ENCODE assay signal across 8 cellular contexts in genomic region chr12:110403975-110404675, GRCh38. TPM values are rescaled to one million over a fixed set of nuclear protein-coding genes. Genes with fewer than 3 reads are reported as not detected.
DNase-seq lines count a peak whose midpoint lies in the region; ATAC-seq lines count a peak whose summit lies in the region.

No MANE protein-coding gene starts in this region.

- H3K9ac ChIP-seq in endocrine pancreas (ENCODE audit: control insufficient read depth, insufficient read depth, low read length) (peak overlapping the region; percentile 96), mesendoderm (ENCODE audit: low read length) (peak overlapping the region; percentile 85)

- H4K8ac ChIP-seq in mesendoderm (ENCODE audit: low read depth, low read length): peak overlapping the region; percentile 91

- peak; percentile 58 for DNase-seq in HT1080 (ENCODE audit: low read depth)
- peak; percentile 56 for DNase-seq in NK-92 treated with Interleukin-12 subunit alpha and Interleukin-12 subunit beta, amount 100 ng/mL, for 24 hours (lab: John Stamatoyannopoulos, UW)
- peak; percentile 39 for DNase-seq in activated CD8-positive, alpha-beta memory T cell treated with anti-CD3 and anti-CD28 coated beads, Interleukin-2, amount 50 U/mL, for 24 hours (ENCODE audit: extremely low read depth)
- peak; percentile 84 for DNase-seq in mesendoderm
- DNase-seq in stimulated activated CD8-positive, alpha-beta memory T cell treated with anti-CD3 and anti-CD28 coated beads, Interleukin-12 subunit alpha, Interleukin-12 subunit beta, amount 100 ng/mL, for 24 hours (ENCODE audit: extremely low read depth): peak; percentile 43

- H3K4me3 ChIP-seq in GM08714 (ENCODE audit: low read length): peak overlapping the region; percentile 76
- peak overlapping the region; percentile 74 for H3K4me3 ChIP-seq in endocrine pancreas (ENCODE audit: control insufficient read depth, insufficient read depth, low read length)
- no peak overlapping the region for H3K4me3 ChIP-seq in mesendoderm (ENCODE audit: low read length)

- H3K18ac ChIP-seq in mesendoderm (ENCODE audit: low read length): no peak overlapping the region

- peaks cover 6% of the 10 kb centered on the region for H3K79me1 ChIP-seq in mesendoderm (ENCODE audit: low read length)

- H2BK5ac ChIP-seq in mesendoderm (ENCODE audit: low read length): no peak overlapping the region

- H3K9me3 ChIP-seq in endocrine pancreas (ENCODE audit: control insufficient read depth, low read length): no peaks in the 10 kb centered on the region

- H2BK120ac ChIP-seq in mesendoderm (ENCODE audit: low read depth, low read length): no peak overlapping the region

- ATAC-seq in HG03025 (IDR thresholded peaks at IDR 0.05; ENCODE audit: low FRiP score, unreplicated experiment): no peak

- H3K4me2 ChIP-seq in mesendoderm (ENCODE audit: low read length): peak overlapping the region; percentile 19

- H3K4ac ChIP-seq in mesendoderm (ENCODE audit: low read depth, low read length): peak overlapping the region; percentile 6

- H3K36me3 ChIP-seq in endocrine pancreas (ENCODE audit: control insufficient read depth, insufficient read depth, low read length): no peaks in the 10 kb centered on the region
- H3K36me3 ChIP-seq in mesendoderm (ENCODE audit: control insufficient read depth, insufficient read depth, low read length): no peaks in the 10 kb centered on the region

- H3K27ac ChIP-seq in mesendoderm (ENCODE audit: low read depth, low read length): peak overlapping the region; percentile 75

- H3K56ac ChIP-seq in mesendoderm (ENCODE audit: low read length): peak overlapping the region; percentile 75

- no peak overlapping the region for H4K5ac ChIP-seq in mesendoderm (ENCODE audit: low read length)

- no peak overlapping the region for H2AK5ac ChIP-seq in mesendoderm (ENCODE audit: low read length)

- H3K23ac ChIP-seq in mesendoderm (ENCODE audit: low read length): no peak overlapping the region

- H3K4me1 ChIP-seq in endocrine pancreas (ENCODE audit: control insufficient read depth, insufficient read depth, low read length) (no peaks in the 10 kb centered on the region), mesendoderm (ENCODE audit: control insufficient read depth, low read depth, low read length) (no peaks in the 10 kb centered on the region)

- H3K27me3 ChIP-seq in endocrine pancreas (ENCODE audit: control insufficient read depth, insufficient read depth, low read length) (no peaks in the 10 kb centered on the region), mesendoderm (ENCODE audit: insufficient read depth, low read length, poor library complexity) (no peaks in the 10 kb centered on the region)

- H3K79me2 ChIP-seq in mesendoderm (ENCODE audit: control insufficient read depth, insufficient read depth, low read length): peaks cover 35% of the 10 kb centered on the region

- no peak overlapping the region for H2BK15ac ChIP-seq in mesendoderm (replicated peaks; ENCODE audit: low read depth)

- WGBS in mesendoderm (ENCODE audit: extremely low coverage, insufficient coverage, low lambda C conversion rate): no CpG with 5 or more reads among the region's 21 CpGs

RNA-seq across cellular contexts. Expression of gene ANAPC7, which starts 0.6 kb away (rescaled TPM):
- 79.0 and 84.2 TPM in 2 replicates for total RNA-seq in HT1080 (2014; rRNA removed; shearing (Covaris generic))
- polyA plus RNA-seq in HT1080 (2015; cell fraction: cytosol; rRNA removed): 43.0 and 47.6 TPM in 2 replicates
- 153 and 184 TPM in 2 replicates for polyA plus RNA-seq in HT1080 (2015; cell fraction: nucleus; rRNA removed)
- 48.4 TPM for polyA plus RNA-seq in mesendoderm (2013, experiment 1 of 2)
- polyA plus RNA-seq in mesendoderm (2013, experiment 2 of 2): 46.4 TPM

RNA-seq across cellular contexts. Expression of gene ARPC3, which starts 46.0 kb away (rescaled TPM):
- 234 and 244 TPM in 2 replicates for total RNA-seq in HT1080 (2014; rRNA removed; shearing (Covaris generic))
- 639 and 976 TPM in 2 replicates for polyA plus RNA-seq in HT1080 (2015; cell fraction: cytosol; rRNA removed)
- 411 and 486 TPM in 2 replicates for polyA plus RNA-seq in HT1080 (2015; cell fraction: nucleus; rRNA removed)
- 247 TPM for polyA plus RNA-seq in mesendoderm (2013, experiment 1 of 2)
- 242 TPM for polyA plus RNA-seq in mesendoderm (2013, experiment 2 of 2)
